Comparison of ENCODE assay signal across 1 cellular context in the genomic region with DNA sequence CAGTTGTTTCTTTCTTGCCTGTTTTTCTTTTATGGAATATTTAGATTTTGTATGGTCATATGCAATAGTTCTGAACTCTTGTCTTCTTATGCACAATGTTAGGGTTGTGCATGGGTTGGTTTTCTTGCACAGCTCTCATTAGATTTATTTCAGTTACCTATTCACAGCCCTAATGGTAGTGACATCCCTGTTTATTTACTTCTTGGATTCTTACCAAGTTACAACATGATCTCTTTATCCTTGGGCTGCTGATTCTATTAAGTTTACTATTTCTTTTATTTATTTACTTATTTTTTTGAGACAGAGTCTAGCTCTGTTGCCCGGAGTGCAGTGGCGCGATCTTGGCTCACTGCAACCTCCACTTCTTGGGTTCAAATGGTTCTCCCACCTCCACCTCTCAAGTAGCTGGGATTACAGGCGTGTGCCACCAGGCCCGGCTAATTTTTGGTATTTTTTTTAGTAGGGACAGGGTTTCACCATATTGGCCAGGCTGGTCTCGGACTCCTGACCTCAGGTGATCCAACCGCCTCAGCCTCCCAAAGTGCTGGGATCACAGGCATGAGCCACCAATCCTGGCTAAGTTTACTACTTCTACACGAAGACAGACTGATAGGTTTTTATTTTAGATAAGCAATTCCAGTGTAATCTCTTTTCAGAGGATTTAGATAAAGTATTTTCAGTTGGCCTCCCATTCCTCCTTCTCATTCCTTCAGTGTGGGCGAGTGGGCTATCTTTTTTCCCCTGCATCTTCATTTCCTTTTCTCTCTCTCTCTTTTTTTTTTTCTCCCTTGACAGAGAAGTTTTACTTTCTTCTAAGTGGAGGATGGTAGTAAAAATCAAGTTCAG.
TF ChIP-seq lines count a peak whose summit lies in the region.

No MANE protein-coding gene starts in this region.

TF ChIP-seq in K562, 482 proteins besides CTCF, POLR2A, EP300 and RAD21 (continued from another document):
- TF ChIP-seq, protein P1, sequence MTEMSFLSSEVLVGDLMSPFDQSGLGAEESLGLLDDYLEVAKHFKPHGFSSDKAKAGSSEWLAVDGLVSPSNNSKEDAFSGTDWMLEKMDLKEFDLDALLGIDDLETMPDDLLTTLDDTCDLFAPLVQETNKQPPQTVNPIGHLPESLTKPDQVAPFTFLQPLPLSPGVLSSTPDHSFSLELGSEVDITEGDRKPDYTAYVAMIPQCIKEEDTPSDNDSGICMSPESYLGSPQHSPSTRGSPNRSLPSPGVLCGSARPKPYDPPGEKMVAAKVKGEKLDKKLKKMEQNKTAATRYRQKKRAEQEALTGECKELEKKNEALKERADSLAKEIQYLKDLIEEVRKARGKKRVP (CRISPR knock-in tag; IDR thresholded peaks at IDR 0.05) = no peak
- TF ChIP-seq DPF2 (IDR thresholded peaks at IDR 0.05) (0 out of 2 replicates have a peak, but pooled peaks have one; percentile 36), HDAC2 (IDR thresholded peaks at IDR 0.05) (no peak), NFRKB (IDR thresholded peaks at IDR 0.05; ENCODE audit: low read depth) (no peak), ARID1B (IDR thresholded peaks at IDR 0.05) (peak; percentile 60), SMARCA4 (IDR thresholded peaks at IDR 0.05) (0 out of 2 replicates have a peak, but pooled peaks have one; percentile 15)
